ENCODE assay signal across 1 cellular context in genomic region chr3:36380171-36381031, GRCh38.
TF ChIP-seq lines count a peak whose summit lies in the region.

Gene STAC, plus strand, starts transcription at chr3:36380504. Its CDS starts 140 bp downstream, at chr3:36380644.

TF ChIP-seq in WTC11, 78 proteins besides CTCF, POLR2A, EP300 and RAD21 (continued from another document):
- TF ChIP-seq AR (CRISPR knock-in tag; IDR thresholded peaks at IDR 0.05) (no peak), ZSCAN18 (CRISPR knock-in tag; IDR thresholded peaks at IDR 0.05) (no peak), ZNF671 (CRISPR knock-in tag; IDR thresholded peaks at IDR 0.05) (no peak), CDX4 (CRISPR knock-in tag; IDR thresholded peaks at IDR 0.05; ENCODE audit: borderline replicate concordance) (no peak), SMAD4 (CRISPR knock-in tag; IDR thresholded peaks at IDR 0.05) (no peak), ZNF121 (CRISPR knock-in tag; IDR thresholded peaks at IDR 0.05) (no peak), FOXP1 (CRISPR knock-in tag; IDR thresholded peaks at IDR 0.05; ENCODE audit: borderline replicate concordance) (peak; percentile 85), ZNF138 (CRISPR knock-in tag; conservative IDR thresholded peaks at IDR 0.05) (0 out of 2 replicates have a peak, but pooled peaks have one; percentile 14), ESRRA (CRISPR knock-in tag; IDR thresholded peaks at IDR 0.05; ENCODE audit: borderline replicate concordance) (peak; percentile 32; the same call in 1 of the 2 replicates), NR3C1 (CRISPR knock-in tag; conservative IDR thresholded peaks at IDR 0.05; ENCODE audit: low read depth) (no peak), PRDM15 (CRISPR knock-in tag; IDR thresholded peaks at IDR 0.05) (0 out of 2 replicates have a peak, but pooled peaks have one; percentile 31), ZBTB43 (CRISPR knock-in tag; IDR thresholded peaks at IDR 0.05) (0 out of 2 replicates have a peak, but pooled peaks have one; percentile 10), CREM (CRISPR knock-in tag; IDR thresholded peaks at IDR 0.05) (0 out of 2 replicates have a peak, but pooled peaks have one; percentile 21), ZNF416 (CRISPR knock-in tag; IDR thresholded peaks at IDR 0.05) (no peak), HMGXB4 (CRISPR knock-in tag; IDR thresholded peaks at IDR 0.05) (peak; percentile 91), MAX (CRISPR knock-in tag; IDR thresholded peaks at IDR 0.05) (no peak; the same call in 1 of the 2 replicates)
